Comparison of ENCODE assay signal across 10 cellular contexts in the genomic region with DNA sequence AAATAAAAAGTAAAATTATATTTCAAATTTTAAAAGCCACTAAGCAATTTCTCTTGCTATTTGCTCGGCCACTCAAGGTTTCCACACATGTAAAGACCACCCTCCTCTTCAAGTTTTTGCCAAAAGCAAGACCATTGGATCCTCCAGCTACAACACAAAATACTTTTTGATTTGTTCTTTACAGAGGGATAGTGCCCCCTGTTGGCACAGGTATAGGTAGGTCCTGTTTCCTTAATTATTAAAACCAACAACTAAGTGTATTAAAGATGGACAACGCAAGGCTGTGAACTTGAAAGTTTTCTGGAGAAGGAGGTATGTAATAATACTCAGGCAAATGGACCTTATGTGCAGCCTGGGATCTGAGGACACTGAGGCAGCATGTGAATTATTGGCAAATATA. TPM values are rescaled to one million over a fixed set of nuclear protein-coding genes. Genes with fewer than 3 reads are reported as not detected.
DNase-seq lines count a peak whose midpoint lies in the region; ATAC-seq and TF ChIP-seq lines count a peak whose summit lies in the region.
"Had no signal": no experiment of that assay in that cellular context is flagged by ENCODE, and none has a peak within 500 bp of the region (broad histone marks: within the 10 kb centered on the region; RNA-seq: fewer than 3 reads in every experiment).

No MANE protein-coding gene starts in this region.

- intact Hi-C loops in sciatic nerve (cut with DNase I): no loop called here

- no peak for ATAC-seq in HG03378 (IDR thresholded peaks at IDR 0.05; ENCODE audit: unreplicated experiment)
- ATAC-seq in sciatic nerve: no peak
- ATAC-seq: activated T-cell treated with anti-CD3 and anti-CD28 coated beads, Interleukin-2, amount 50 U/mL, for 4 hours had no signal

- no peak overlapping the region for H3K4me3 ChIP-seq in LNCaP clone FGC (ENCODE audit: low read depth, low read length)

- H3K27ac Mint-ChIP-seq in nephron: no peak overlapping the region

- peak; percentile 50 for TF ChIP-seq CTCF in LNCaP clone FGC (IDR thresholded peaks at IDR 0.05; ENCODE audit: control insufficient read depth, extremely low read depth, insufficient read depth)
- TF ChIP-seq CTCF in nephron (IDR thresholded peaks at IDR 0.05; ENCODE audit: unreplicated experiment in 3 of 3): peak; percentile 18 to 48 (median 31)

- H3K27me3 Mint-ChIP-seq in nephron (ENCODE audit: low read depth): no peaks in the 10 kb centered on the region

- DNase-seq in NCI-H1436 (lab: John Stamatoyannopoulos, UW): peak; percentile 7
- no peak for DNase-seq in NCI-H1436 treated with DMSO at 0.1 percent for 48 hours (lab: John Stamatoyannopoulos, UW)
- DNase-seq in LNCaP clone FGC (ENCODE audit: low read depth): no peak
- DNase-seq in cerebellar cortex (ENCODE audit: low spot score): peak; percentile 47
- no peak for DNase-seq in sciatic nerve (ENCODE audit: low spot score)
- DNase-seq in NCI-H2107 treated with DMSO at 0.1 percent for 48 hours (lab: John Stamatoyannopoulos, UW; ENCODE audit: unreplicated experiment): no peak
- DNase-seq: activated T-cell treated with anti-CD3 and anti-CD28 coated beads, Interleukin-2, amount 50 U/mL, for 4 hours; NCI-H526 had no signal

- H3K4me3 Mint-ChIP-seq in nephron: no peak overlapping the region
- H3K4me3 Mint-ChIP-seq: activated T-cell treated with anti-CD3 and anti-CD28 coated beads, Interleukin-2, amount 50 U/mL, for 4 hours had no signal

- no peaks in the 10 kb centered on the region for H3K4me1 Mint-ChIP-seq in nephron

- peaks cover 72% of the 10 kb centered on the region for H3K36me3 Mint-ChIP-seq in nephron (ENCODE audit: low read depth)

- H3K9me3 Mint-ChIP-seq in nephron: no peaks in the 10 kb centered on the region
- H3K9me3 Mint-ChIP-seq: activated T-cell treated with anti-CD3 and anti-CD28 coated beads, Interleukin-2, amount 50 U/mL, for 4 hours had no signal

RNA-seq across cellular contexts. Expression of a gene that starts 23.8 kb away (rescaled TPM):
- total RNA-seq in sciatic nerve: 46.0 TPM

RNA-seq across cellular contexts. Expression of a gene that starts 24.3 kb away (rescaled TPM):
- 59.0 TPM for total RNA-seq in sciatic nerve

Comparison
In these comparisons a context has a peak if more than half of its experiments do, and no peak if none do; other contexts are left out.
1. DNase-seq: peak in NCI-H1436 (single experiment) and cerebellar cortex (single experiment); none in NCI-H1436 treated with DMSO at 0.1 percent for 48 hours (single experiment), LNCaP clone FGC (single experiment), sciatic nerve (single experiment) and NCI-H2107 treated with DMSO at 0.1 percent for 48 hours (single experiment).